8 cellular contexts compared by ENCODE assay signal in the genomic region with DNA sequence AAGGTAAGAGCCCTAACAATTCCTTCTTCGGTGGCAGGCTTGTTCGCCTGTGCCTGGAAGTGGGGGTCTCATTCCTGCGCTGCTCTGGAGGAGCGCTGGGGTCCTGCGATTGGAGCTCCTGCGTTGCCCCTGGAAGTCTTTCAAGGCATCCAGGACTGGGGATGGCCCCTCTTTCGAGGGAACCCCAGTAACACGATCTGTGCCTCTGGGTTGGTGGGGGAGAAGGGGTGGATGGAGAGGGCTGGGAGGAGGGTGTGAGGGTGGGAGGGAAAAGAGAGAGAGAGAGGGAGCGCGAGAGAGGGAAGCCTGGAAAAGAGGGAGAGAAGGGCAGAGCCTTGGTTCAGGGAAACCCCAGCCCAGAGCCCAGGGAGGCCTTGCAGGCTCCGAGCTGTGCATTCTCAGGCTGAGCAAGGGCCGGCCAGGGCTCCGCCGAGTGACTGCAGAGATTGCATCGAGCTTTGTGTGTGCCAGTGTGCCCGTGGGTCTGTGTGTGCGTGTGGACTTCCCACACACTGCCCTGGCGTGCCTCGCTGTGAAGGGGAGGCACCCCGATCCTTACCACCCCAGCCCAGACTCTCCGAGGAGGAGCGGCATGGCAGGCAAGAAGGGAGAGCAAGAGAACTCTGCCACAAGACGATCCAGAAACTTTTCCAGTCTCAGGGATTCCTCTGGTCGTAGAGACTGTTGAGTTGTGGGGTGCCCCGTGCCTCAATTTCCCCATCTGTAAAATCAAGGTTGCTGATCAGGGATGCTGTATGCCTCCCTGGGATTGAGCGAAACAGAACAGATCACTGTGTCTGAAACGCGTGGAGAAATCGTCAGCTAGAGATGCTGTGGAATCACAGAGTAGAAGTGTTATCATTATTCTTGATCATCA. TPM values are rescaled to one million over a fixed set of nuclear protein-coding genes. Genes with fewer than 3 reads are reported as not detected.
A peak's percentile ranks its signal among the peaks of the same experiment; 100 is the strongest.
DNase-seq lines count a peak whose midpoint lies in the region; ATAC-seq lines count a peak whose summit lies in the region.

No MANE protein-coding gene starts in this region.

- peak overlapping the region in 5 of 8 donors; percentile 3 to 72 (median 42) for H3K27ac Mint-ChIP-seq in CD8-positive, alpha-beta memory T cell

- no peaks in the 10 kb centered on the region for H3K36me3 ChIP-seq in CD8-positive, alpha-beta memory T cell (ENCODE audit: insufficient read depth, low read length)
- no peaks in the 10 kb centered on the region for H3K36me3 ChIP-seq in KOPT-K1 (ENCODE audit: insufficient read depth, low read length)

- peaks cover 6 to 21% of the 10 kb centered on the region in 2 donors for H3K27me3 Mint-ChIP-seq in CD8-positive, alpha-beta memory T cell

- peak overlapping the region; percentile 71 for H3K4me3 ChIP-seq in CD8-positive, alpha-beta memory T cell (ENCODE audit: low read length)

- peaks cover 7 to 22% (median 7%) of the 10 kb centered on the region in 3 donors for H3K4me1 Mint-ChIP-seq in CD8-positive, alpha-beta memory T cell

- peaks cover 62% of the 10 kb centered on the region for H3K4me1 ChIP-seq in CD8-positive, alpha-beta memory T cell (ENCODE audit: insufficient read depth, low read length)

- CTCF ChIA-PET in CD8-positive, alpha-beta memory T cell (lab: Charles Lee) = interaction anchor here (0.6 to 1.3 kb wide), 3 partner anchors 9 to 58 kb away, joined by 3 read pairs; no protein-coding TSS in a partner anchor

- no peak for ATAC-seq in GM18868 (IDR thresholded peaks at IDR 0.05; ENCODE audit: unreplicated experiment)

- POLR2A ChIA-PET in CD8-positive, alpha-beta memory T cell (lab: Charles Lee) = interaction anchor here (1.0 to 3.4 kb wide), 2 partner anchors 47 to 58 kb away, joined by 4 to 45 read pairs; no protein-coding TSS in a partner anchor

- peak in 1 of 5 donors; percentile 51 for DNase-seq in CD8-positive, alpha-beta memory T cell
- DNase-seq in activated naive CD4-positive, alpha-beta T cell treated with anti-CD3 and anti-CD28 coated beads, Interleukin-2, amount 50 U/mL, for 16 hours = peak; percentile 44
- peak; percentile 30 for DNase-seq in hepatic stellate cell (ENCODE audit: low spot score)
- peak; percentile 23 for DNase-seq in renal cortical epithelial cell (ENCODE audit: low read depth)
- DNase-seq in retina = no peak
- no peak for DNase-seq in HPDE6-E6E7 (ENCODE audit: extremely low spot score)

- no peaks in the 10 kb centered on the region for H3K36me3 Mint-ChIP-seq in CD8-positive, alpha-beta memory T cell

- no peaks in the 10 kb centered on the region for H3K27me3 ChIP-seq in CD8-positive, alpha-beta memory T cell (ENCODE audit: insufficient read depth, low read length, poor library complexity, severe bottlenecking)

- H3K4me3 Mint-ChIP-seq in CD8-positive, alpha-beta memory T cell = no peak overlapping the region

- H3K27ac ChIP-seq in CD8-positive, alpha-beta memory T cell (ENCODE audit: low read depth, low read length) = no peak overlapping the region
- peak overlapping the region; percentile 89 for H3K27ac ChIP-seq in KOPT-K1 (ENCODE audit: low read depth, low read length, poor library complexity, severe bottlenecking)

- no peaks in the 10 kb centered on the region for H3K9me3 Mint-ChIP-seq in CD8-positive, alpha-beta memory T cell

- no peaks in the 10 kb centered on the region for H3K9me3 ChIP-seq in CD8-positive, alpha-beta memory T cell (ENCODE audit: low read length)
- no peaks in the 10 kb centered on the region for H3K9me3 ChIP-seq in KOPT-K1 (ENCODE audit: insufficient read depth, low read length, poor library complexity, severe bottlenecking)

RNA-seq across cellular contexts. Expression of gene BCL9, which starts 0.6 kb away (rescaled TPM):
- total RNA-seq in CD8-positive, alpha-beta memory T cell = 10 to 100 TPM; 19.2 to 23.9 TPM
- 4.4 TPM for polyA plus RNA-seq in CD8-positive, alpha-beta memory T cell
- 4.9 and 17.2 TPM in 2 replicates for total RNA-seq in renal cortical epithelial cell

Comparison
In these comparisons a context has a peak if more than half of its experiments do, and no peak if none do; other contexts are left out.
1. DNase-seq: peak in activated naive CD4-positive, alpha-beta T cell treated with anti-CD3 and anti-CD28 coated beads, Interleukin-2, amount 50 U/mL, for 16 hours (single experiment), hepatic stellate cell (single experiment) and renal cortical epithelial cell (single experiment); none in retina (single experiment) and HPDE6-E6E7 (single experiment).